In the genomic region with DNA sequence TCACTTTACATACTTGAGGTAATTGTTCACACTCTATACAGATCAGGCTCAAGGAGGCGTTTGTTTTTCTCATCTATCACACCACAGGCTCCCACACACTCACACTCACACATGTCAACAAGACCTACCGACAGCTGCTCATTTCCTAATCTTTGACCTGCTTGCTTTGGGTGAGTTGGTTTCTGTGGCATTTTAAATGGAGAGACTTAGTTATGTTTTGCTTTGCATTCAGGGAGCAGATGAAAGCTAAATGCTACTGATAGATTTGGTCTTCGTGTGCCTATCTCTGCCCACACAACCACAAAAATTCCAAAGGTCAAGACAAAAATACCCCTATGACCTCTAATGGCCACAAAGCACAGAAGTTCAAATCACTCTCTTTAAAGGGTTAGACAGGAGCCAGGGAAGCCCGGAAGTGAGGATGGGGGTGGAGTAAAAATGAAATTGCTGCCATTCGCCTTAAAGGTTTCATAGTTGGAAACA, we compare ENCODE assay signal across 1 cellular context.
TF ChIP-seq lines count a peak whose summit lies in the region.

No MANE protein-coding gene starts in this region.

TF ChIP-seq in GM12878, 131 proteins besides CTCF, POLR2A, EP300 and RAD21 (continued from another document):
- no peak for TF ChIP-seq SREBF2 (IDR thresholded peaks at IDR 0.05; ENCODE audit: low read length)
- TF ChIP-seq, protein P1, sequence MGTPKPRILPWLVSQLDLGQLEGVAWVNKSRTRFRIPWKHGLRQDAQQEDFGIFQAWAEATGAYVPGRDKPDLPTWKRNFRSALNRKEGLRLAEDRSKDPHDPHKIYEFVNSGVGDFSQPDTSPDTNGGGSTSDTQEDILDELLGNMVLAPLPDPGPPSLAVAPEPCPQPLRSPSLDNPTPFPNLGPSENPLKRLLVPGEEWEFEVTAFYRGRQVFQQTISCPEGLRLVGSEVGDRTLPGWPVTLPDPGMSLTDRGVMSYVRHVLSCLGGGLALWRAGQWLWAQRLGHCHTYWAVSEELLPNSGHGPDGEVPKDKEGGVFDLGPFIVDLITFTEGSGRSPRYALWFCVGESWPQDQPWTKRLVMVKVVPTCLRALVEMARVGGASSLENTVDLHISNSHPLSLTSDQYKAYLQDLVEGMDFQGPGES (IDR thresholded peaks at IDR 0.05): no peak
- 0 out of 2 replicates have a peak, but pooled peaks have one; percentile 13 for TF ChIP-seq CBX5 (IDR thresholded peaks at IDR 0.05; ENCODE audit: low read depth)
- TF ChIP-seq NFIC (IDR thresholded peaks at IDR 0.05; ENCODE audit: low read depth, low read length): peak; percentile 78
- no peak for TF ChIP-seq SMARCA5 (IDR thresholded peaks at IDR 0.05)
- TF ChIP-seq TAF1 (IDR thresholded peaks at IDR 0.05; ENCODE audit: borderline replicate concordance, low read depth, low read length): no peak
- TF ChIP-seq GATAD2B (conservative IDR thresholded peaks at IDR 0.05; ENCODE audit: low read depth): no peak; the same call in 1 of the 2 replicates
TF ChIP-seq in GM12878: peak in this region for 40.
